Comparison of ENCODE assay signal across 8 cellular contexts in genomic region chr11:117809236-117810055, GRCh38. TPM values are rescaled to one million over a fixed set of nuclear protein-coding genes. Genes with fewer than 3 reads are reported as not detected.
DNase-seq lines count a peak whose midpoint lies in the region; ATAC-seq and TF ChIP-seq lines count a peak whose summit lies in the region.

No MANE protein-coding gene starts in this region.

- H3K4me3 ChIP-seq in astrocyte of the spinal cord (ENCODE audit: low read depth, low read length), result no peak overlapping the region

- TF ChIP-seq CTCF in astrocyte of the spinal cord (IDR thresholded peaks at IDR 0.05; ENCODE audit: low read depth, low read length), result peak; percentile 53

- DNase-seq in G401 (ENCODE audit: low spot score) (peak; percentile 77), Kasumi-1 (lab: John Stamatoyannopoulos, UW) (peak; percentile 77 to 78), SHP77 (lab: John Stamatoyannopoulos, UW) (peak; percentile 83 to 88), astrocyte of the spinal cord (ENCODE audit: low read depth, low spot score) (peak; percentile 20), inferior parietal cortex (ENCODE audit: extremely low spot score) (peak; percentile 83)
- peak; percentile 43 for DNase-seq in stimulated activated CD4-positive, alpha-beta T cell treated with anti-CD3 and anti-CD28 coated beads, Interleukin-4, amount 100 ng/mL, for 1 hour

- in situ Hi-C loops in G401 (cut with HindIII; ENCODE audit: low sequenced_read_pairs), result no loop called here
- in situ Hi-C loops in astrocyte of the spinal cord (cut with HindIII; ENCODE audit: low sequenced_read_pairs), result no loop called here

- ATAC-seq in GM21360 (IDR thresholded peaks at IDR 0.05; ENCODE audit: unreplicated experiment) (no peak), GM21825 (IDR thresholded peaks at IDR 0.05; ENCODE audit: unreplicated experiment) (no peak)

RNA-seq across cellular contexts. Expression of gene DSCAML1, which starts 12.4 kb away (rescaled TPM):
- not detected in 2 replicates for total RNA-seq in G401 (2014; rRNA removed; shearing (Covaris generic))

RNA-seq across cellular contexts. Expression of gene FXYD2, which starts 15.1 kb away (rescaled TPM):
- not detected in 2 replicates for total RNA-seq in G401 (2014; rRNA removed; shearing (Covaris generic))

Comparison
In these comparisons a context has a peak if more than half of its experiments do, and no peak if none do; other contexts are left out.
1. DNase-seq: peak in every context shown above with its lines; median percentile 86 in SHP77; 83 in inferior parietal cortex; 78 in Kasumi-1; 77 in G401; 43 in stimulated activated CD4-positive, alpha-beta T cell treated with anti-CD3 and anti-CD28 coated beads, Interleukin-4, amount 100 ng/mL, for 1 hour; 20 in astrocyte of the spinal cord.